Comparison of ENCODE assay signal across 12 cellular contexts in genomic region chr11:35683728-35684339, GRCh38. TPM values are rescaled to one million over a fixed set of nuclear protein-coding genes. Genes with fewer than 3 reads are reported as not detected.
DNase-seq lines count a peak whose midpoint lies in the region; ATAC-seq and TF ChIP-seq lines count a peak whose summit lies in the region.
"Had no signal": no experiment of that assay in that cellular context is flagged by ENCODE, and none has a peak within 500 bp of the region (broad histone marks: within the 10 kb centered on the region; RNA-seq: fewer than 3 reads in every experiment).

No MANE protein-coding gene starts in this region.

- CTCF ChIA-PET in CD8-positive, alpha-beta memory T cell (lab: Charles Lee): no interaction called here

- H3K27ac Mint-ChIP-seq in HFFc6: no peak overlapping the region
- H3K27ac Mint-ChIP-seq in CD8-positive, alpha-beta memory T cell: no peak overlapping the region
- H3K27ac Mint-ChIP-seq: activated CD4-positive, alpha-beta memory T cell treated with anti-CD3 and anti-CD28 coated beads for 36 hours had no signal

- POLR2A ChIA-PET in CD8-positive, alpha-beta memory T cell (lab: Charles Lee): no interaction called here

- no peaks in the 10 kb centered on the region for H3K27me3 Mint-ChIP-seq in HFFc6 (ENCODE audit: insufficient read depth)
- H3K27me3 Mint-ChIP-seq in CD8-positive, alpha-beta memory T cell: no peaks in the 10 kb centered on the region
- H3K27me3 Mint-ChIP-seq: activated CD4-positive, alpha-beta memory T cell treated with anti-CD3 and anti-CD28 coated beads for 36 hours had no signal

- ATAC-seq in GM18873 (IDR thresholded peaks at IDR 0.05; ENCODE audit: low FRiP score, unreplicated experiment) (peak; percentile 48), lower lobe of right lung (peak; percentile 57 to 70)

- H3K4me1 Mint-ChIP-seq in HFFc6 (ENCODE audit: low read depth): peaks cover 52% of the 10 kb centered on the region
- peaks cover 38 to 70% (median 66%) of the 10 kb centered on the region in 3 donors for H3K4me1 Mint-ChIP-seq in CD8-positive, alpha-beta memory T cell

- in situ Hi-C loops in HAP-1 (cut with MboI; ENCODE audit: low sequenced_read_pairs) (no loop called here), KBM-7 (cut with MboI; ENCODE audit: low pct_unique_long_range_greater_than_20kb, low sequenced_read_pairs) (no loop called here)

- H3F3A ChIP-seq in MM.1S (ENCODE audit: insufficient read depth, low read length): no peaks in the 10 kb centered on the region

- H3K36me3 Mint-ChIP-seq in HFFc6 (ENCODE audit: low read depth): peaks cover 15% of the 10 kb centered on the region; the same call in 1 of the 2 replicates
- H3K36me3 Mint-ChIP-seq in CD8-positive, alpha-beta memory T cell: peaks cover 5 to 44% (median 36%) of the 10 kb centered on the region in 3 donors

- H3K4me1 ChIP-seq in MM.1S (ENCODE audit: low read length): peaks cover 14% of the 10 kb centered on the region; the same call in 1 of the 2 replicates
- H3K4me1 ChIP-seq in lower lobe of right lung: peaks cover 26% of the 10 kb centered on the region
- H3K4me1 ChIP-seq in CD8-positive, alpha-beta memory T cell (ENCODE audit: insufficient read depth, low read length): peaks cover 7% of the 10 kb centered on the region
- no peaks in the 10 kb centered on the region for H3K4me1 ChIP-seq in BE2C
- peaks cover 8% of the 10 kb centered on the region for H3K4me1 ChIP-seq in HAP-1

- peaks cover 45% of the 10 kb centered on the region for H3K79me2 ChIP-seq in MM.1S (ENCODE audit: low read length)

- no peaks in the 10 kb centered on the region for H3K9me3 Mint-ChIP-seq in HFFc6
- H3K9me3 Mint-ChIP-seq in CD8-positive, alpha-beta memory T cell: no peaks in the 10 kb centered on the region
- H3K9me3 Mint-ChIP-seq: activated CD4-positive, alpha-beta memory T cell treated with anti-CD3 and anti-CD28 coated beads for 36 hours; neural crest cell had no signal

- H3K4me2 ChIP-seq in MM.1S (ENCODE audit: low read depth, low read length): peak overlapping the region; percentile 4; the same call in 1 of the 2 replicates

- intact Hi-C loops in lower lobe of right lung (cut with DNase I): no loop called here

- no peaks in the 10 kb centered on the region for H3K36me3 ChIP-seq in MM.1S (replicated peaks; ENCODE audit: insufficient read depth, low read length)
- H3K36me3 ChIP-seq in lower lobe of right lung: peaks cover 30% of the 10 kb centered on the region
- peaks cover 12% of the 10 kb centered on the region for H3K36me3 ChIP-seq in CD8-positive, alpha-beta memory T cell (ENCODE audit: insufficient read depth, low read length)
- H3K36me3 ChIP-seq in BE2C: no peaks in the 10 kb centered on the region
- no peaks in the 10 kb centered on the region for H3K36me3 ChIP-seq in HAP-1 (replicated peaks)

- H3K9me3 ChIP-seq in MM.1S (replicated peaks; ENCODE audit: insufficient read depth, low read length) (no peaks in the 10 kb centered on the region), lower lobe of right lung (no peaks in the 10 kb centered on the region), BE2C (no peaks in the 10 kb centered on the region), HAP-1 (no peaks in the 10 kb centered on the region)
- H3K9me3 ChIP-seq in CD8-positive, alpha-beta memory T cell (ENCODE audit: low read length): no peaks in the 10 kb centered on the region

- no peak overlapping the region for H3K27ac ChIP-seq in MM.1S (ENCODE audit: low read length)
- H3K27ac ChIP-seq in lower lobe of right lung: no peak overlapping the region
- H3K27ac ChIP-seq in CD8-positive, alpha-beta memory T cell (ENCODE audit: low read depth, low read length): no peak overlapping the region

- H3K9ac ChIP-seq in MM.1S (ENCODE audit: low read length): no peak overlapping the region

- no peak overlapping the region for H3K4me3 Mint-ChIP-seq in HFFc6
- no peak overlapping the region for H3K4me3 Mint-ChIP-seq in CD8-positive, alpha-beta memory T cell
- H3K4me3 Mint-ChIP-seq: activated CD4-positive, alpha-beta memory T cell treated with anti-CD3 and anti-CD28 coated beads for 36 hours; neural crest cell had no signal

- DNase-seq in HFFc6: peak; percentile 2
- no peak for DNase-seq in MM.1S
- DNase-seq in lower lobe of right lung: no peak
- DNase-seq in CD8-positive, alpha-beta memory T cell: no peak
- no peak for DNase-seq in BE2C
- DNase-seq in HAP-1 (ENCODE audit: low spot score in 2 of 2): no peak
- DNase-seq in KBM-7: no peak
- DNase-seq: activated CD4-positive, alpha-beta memory T cell treated with anti-CD3 and anti-CD28 coated beads for 36 hours; effector memory CD4-positive, alpha-beta T cell; NCI-H524 treated with DMSO at 0.1 percent for 48 hours had no signal

- H3K9me2 ChIP-seq in MM.1S (replicated peaks; ENCODE audit: insufficient read depth, low read length): no peaks in the 10 kb centered on the region

- H2AFZ ChIP-seq in MM.1S (ENCODE audit: low read length): no peak overlapping the region

- H3K4me3 ChIP-seq in MM.1S (ENCODE audit: low read length) (no peak overlapping the region), lower lobe of right lung (no peak overlapping the region), BE2C (ENCODE audit: low read depth, low read length) (no peak overlapping the region), HAP-1 (no peak overlapping the region)
- H3K4me3 ChIP-seq in CD8-positive, alpha-beta memory T cell (ENCODE audit: low read length): no peak overlapping the region

- no peaks in the 10 kb centered on the region for H4K20me1 ChIP-seq in MM.1S (ENCODE audit: insufficient read depth, low read length)

- TF ChIP-seq CTCF in HFFc6 (IDR thresholded peaks at IDR 0.05): no peak
- no peak for TF ChIP-seq CTCF in MM.1S (IDR thresholded peaks at IDR 0.05; ENCODE audit: low read length)
- TF ChIP-seq CTCF in lower lobe of right lung (IDR thresholded peaks at IDR 0.05): no peak
- TF ChIP-seq CTCF in BE2C (IDR thresholded peaks at IDR 0.05; ENCODE audit: low read depth, low read length): no peak

- H3K27me3 ChIP-seq in MM.1S (replicated peaks; ENCODE audit: insufficient read depth, low read length) (no peaks in the 10 kb centered on the region), lower lobe of right lung (ENCODE audit: low read depth) (no peaks in the 10 kb centered on the region), BE2C (no peaks in the 10 kb centered on the region), HAP-1 (ENCODE audit: low read depth) (no peaks in the 10 kb centered on the region)
- no peaks in the 10 kb centered on the region for H3K27me3 ChIP-seq in CD8-positive, alpha-beta memory T cell (ENCODE audit: insufficient read depth, low read length, poor library complexity, severe bottlenecking)

RNA-seq across cellular contexts. Expression of gene TRIM44, which starts 21.3 kb away (rescaled TPM):
- total RNA-seq in HFFc6 (2021; fragmentation: NEBNext Ultra II Directional; extraction: Animal tissue kit (Norgen Biotek cat#: 25700)): 10 to 100 TPM; 56.7 to 65.0 (median 60.1) TPM
- total RNA-seq in lower lobe of right lung: 62.8 TPM
- total RNA-seq in CD8-positive, alpha-beta memory T cell: 10 to 100 TPM; 36.8 to 40.4 TPM
- 40.4 TPM for polyA plus RNA-seq in CD8-positive, alpha-beta memory T cell
- 16.1 TPM for polyA plus RNA-seq in BE2C (2012; ENCODE audit: insufficient read depth, insufficient read length, low read depth)
